In genomic region chr2:131661101-131661782, GRCh38 we compare ENCODE assay signal across 8 cellular contexts.
DNase-seq lines count a peak whose midpoint lies in the region; ATAC-seq and TF ChIP-seq lines count a peak whose summit lies in the region.
"Not testable (repeated sequence)": the region's sequence is repeated elsewhere in the genome, so short reads cannot be mapped to it uniquely, and the experiment has no call there.

No MANE protein-coding gene starts in this region.

- not testable (repeated sequence) for TF ChIP-seq CTCF in epithelial cell of esophagus (IDR thresholded peaks at IDR 0.05; ENCODE audit: insufficient read depth, low read depth, low read length, missing control alignments)

- DNase-seq in DMS 273 (lab: John Stamatoyannopoulos, UW; ENCODE audit: unreplicated experiment) = peak; percentile 20
- peak; percentile 53 for DNase-seq in EH (ENCODE audit: low read depth)
- peak; percentile 1 for DNase-seq in NCI-H1105 (lab: John Stamatoyannopoulos, UW)
- DNase-seq in NCI-H2107 treated with DMSO at 0.1 percent for 48 hours (lab: John Stamatoyannopoulos, UW; ENCODE audit: unreplicated experiment) = peak; percentile 3
- peak; percentile 83 for DNase-seq in NCI-H69 (lab: John Stamatoyannopoulos, UW)
- peak; percentile 74 for DNase-seq in RPMI7951 (ENCODE audit: low read depth)
- DNase-seq in epithelial cell of esophagus (ENCODE audit: low read depth) = peak; percentile 35
- DNase-seq in stimulated activated naive B cell treated with anti-CD40 and anti-IgM and Interleukin-4, amounts not matched to agents 10 μg/mL and 1 μg/mL and 100 μg/mL, for 72 hours = not testable (repeated sequence)

- not testable (repeated sequence) for H3K36me3 Mint-ChIP-seq in stimulated activated naive B cell treated with anti-CD40 and anti-IgM and Interleukin-4, amounts not matched to agents 10 μg/mL and 1 μg/mL and 100 μg/mL, for 72 hours

- H3K4me3 ChIP-seq in epithelial cell of esophagus (ENCODE audit: low read length) = not testable (repeated sequence)

- not testable (repeated sequence) for ATAC-seq in stimulated activated naive B cell treated with anti-CD40 and anti-IgM and Interleukin-4, amounts not matched to agents 10 μg/mL and 1 μg/mL and 100 μg/mL, for 72 hours (replicated peaks)

- peaks cover 27 to 42% of the 10 kb centered on the region in 2 donors for H3K27me3 Mint-ChIP-seq in stimulated activated naive B cell treated with anti-CD40 and anti-IgM and Interleukin-4, amounts not matched to agents 10 μg/mL and 1 μg/mL and 100 μg/mL, for 72 hours

- not testable (repeated sequence) for H3K4me1 Mint-ChIP-seq in stimulated activated naive B cell treated with anti-CD40 and anti-IgM and Interleukin-4, amounts not matched to agents 10 μg/mL and 1 μg/mL and 100 μg/mL, for 72 hours

- H3K9me3 Mint-ChIP-seq in stimulated activated naive B cell treated with anti-CD40 and anti-IgM and Interleukin-4, amounts not matched to agents 10 μg/mL and 1 μg/mL and 100 μg/mL, for 72 hours = not testable (repeated sequence)

- H3K27ac Mint-ChIP-seq in stimulated activated naive B cell treated with anti-CD40 and anti-IgM and Interleukin-4, amounts not matched to agents 10 μg/mL and 1 μg/mL and 100 μg/mL, for 72 hours = peak overlapping the region; percentile 52

- not testable (repeated sequence) for H3K4me3 Mint-ChIP-seq in stimulated activated naive B cell treated with anti-CD40 and anti-IgM and Interleukin-4, amounts not matched to agents 10 μg/mL and 1 μg/mL and 100 μg/mL, for 72 hours
